Comparison of ENCODE assay signal across 18 cellular contexts in the genomic region with DNA sequence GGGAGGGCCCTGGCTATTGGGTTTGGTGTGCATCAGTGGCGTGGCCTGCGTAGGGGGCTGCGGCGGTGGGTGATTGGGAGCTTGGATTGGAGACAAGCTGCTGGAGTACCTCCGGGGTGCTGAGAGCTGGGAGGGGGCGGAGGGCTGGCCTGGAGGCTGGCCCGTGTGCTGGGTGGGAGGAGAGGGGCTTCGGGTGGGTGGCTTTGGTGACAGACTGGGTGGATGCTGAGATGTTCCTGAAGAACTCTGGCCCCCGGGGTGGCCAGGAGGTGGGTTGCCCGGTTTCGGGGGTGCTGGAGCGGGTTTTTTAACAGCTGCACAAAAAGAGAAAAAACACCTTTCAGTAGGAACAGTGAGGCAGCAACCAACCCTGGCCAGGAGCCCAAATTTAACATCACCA.
A peak's percentile ranks its signal among the peaks of the same experiment; 100 is the strongest.
DNase-seq lines count a peak whose midpoint lies in the region; ATAC-seq and TF ChIP-seq lines count a peak whose summit lies in the region.
"Had no signal": no experiment of that assay in that cellular context is flagged by ENCODE, and none has a peak within 500 bp of the region (broad histone marks: within the 10 kb centered on the region; RNA-seq: fewer than 3 reads in every experiment).

No MANE protein-coding gene starts in this region.

- no peaks in the 10 kb centered on the region for H3K4me1 Mint-ChIP-seq in activated CD4-positive, alpha-beta T cell treated with anti-CD3 and anti-CD28 coated beads, Interleukin-2, amount 10 ng/mL, durations not matched to agents 7 days and 5 days
- H3K4me1 Mint-ChIP-seq: B cell; CD14-positive monocyte; CD8-positive, alpha-beta memory T cell had no signal

- H3K27me3 ChIP-seq in neuronal stem cell (ENCODE audit: control insufficient read depth in 3 of 3, insufficient read depth in 3 of 3, low read depth in 1 of 3, low read length in 3 of 3) = no peaks in the 10 kb centered on the region
- H3K27me3 ChIP-seq: BLaER1 had no signal

- H2BK120ac ChIP-seq in neuronal stem cell (ENCODE audit: low read depth, low read length) = no peak overlapping the region

- no peak overlapping the region for H3K27ac ChIP-seq in neuronal stem cell (replicated peaks; ENCODE audit: low read length)
- H3K27ac ChIP-seq: BLaER1 had no signal

- peaks cover 34% of the 10 kb centered on the region for H3K36me3 Mint-ChIP-seq in activated CD4-positive, alpha-beta T cell treated with anti-CD3 and anti-CD28 coated beads, Interleukin-2, amount 10 ng/mL, durations not matched to agents 7 days and 5 days (ENCODE audit: low read depth)

- H3K9ac ChIP-seq in neuronal stem cell (ENCODE audit: low read depth, low read length, poor library complexity) = no peak overlapping the region
- H3K9ac ChIP-seq: BLaER1 had no signal

- TF ChIP-seq POLR2A in GM18526 (IDR thresholded peaks at IDR 0.05; ENCODE audit: extremely low read depth, insufficient read length) = peak; percentile 14

- no peaks in the 10 kb centered on the region for H3K27me3 Mint-ChIP-seq in activated CD4-positive, alpha-beta T cell treated with anti-CD3 and anti-CD28 coated beads, Interleukin-2, amount 10 ng/mL, durations not matched to agents 7 days and 5 days
- H3K27me3 Mint-ChIP-seq: B cell; CD4-positive, alpha-beta T cell; CD8-positive, alpha-beta memory T cell had no signal

- H3K4me3 ChIP-seq in neuronal stem cell (ENCODE audit: low read length in 2 of 2) = no peak overlapping the region
- H3K4me3 ChIP-seq: BLaER1, HAP-1 had no signal

- no peak for TF ChIP-seq CTCF in GM10266 (IDR thresholded peaks at IDR 0.05; ENCODE audit: control insufficient read depth, insufficient read depth, low read depth, missing control alignments)

- WGBS in neuronal stem cell (ENCODE audit: extremely low coverage in 2 of 2, insufficient read length in 2 of 2, insufficient replicate concordance in 1 of 2), 2 donors = no CpG with 5 or more reads among the region's 12 CpGs

- H3K79me1 ChIP-seq in neuronal stem cell (ENCODE audit: low read depth, low read length) = no peaks in the 10 kb centered on the region

- H3K27ac Mint-ChIP-seq in activated CD4-positive, alpha-beta T cell treated with anti-CD3 and anti-CD28 coated beads, Interleukin-2, amount 10 ng/mL, durations not matched to agents 7 days and 5 days = peak overlapping the region; percentile 62
- H3K27ac Mint-ChIP-seq: B cell; CD4-positive, alpha-beta T cell; HFFc6 had no signal

- H2BK12ac ChIP-seq in neuronal stem cell (ENCODE audit: low read length) = no peak overlapping the region

- no peaks in the 10 kb centered on the region for H3K9me3 Mint-ChIP-seq in activated CD4-positive, alpha-beta T cell treated with anti-CD3 and anti-CD28 coated beads, Interleukin-2, amount 10 ng/mL, durations not matched to agents 7 days and 5 days
- H3K9me3 Mint-ChIP-seq: CD14-positive monocyte; CD4-positive, alpha-beta T cell; CD8-positive, alpha-beta memory T cell; HFFc6 had no signal

- H3K4ac ChIP-seq in neuronal stem cell (ENCODE audit: low read length) = no peak overlapping the region

- no peak overlapping the region for H2BK5ac ChIP-seq in neuronal stem cell (ENCODE audit: low read length)

- H2BK15ac ChIP-seq in neuronal stem cell (ENCODE audit: low read length) = no peak overlapping the region

- no peaks in the 10 kb centered on the region for H3K4me1 ChIP-seq in neuronal stem cell (ENCODE audit: control insufficient read depth in 2 of 2, insufficient read depth in 1 of 2, low read depth in 1 of 2, low read length in 2 of 2)
- H3K4me1 ChIP-seq: BLaER1, HAP-1 had no signal

- no peak overlapping the region for H2AFZ ChIP-seq in neuronal stem cell (ENCODE audit: low read length)

- H3K23ac ChIP-seq in neuronal stem cell (ENCODE audit: low read depth, low read length, poor library complexity) = peak overlapping the region; percentile 11

- ATAC-seq in HG03354 (IDR thresholded peaks at IDR 0.05; ENCODE audit: poor library complexity, severe bottlenecking, unreplicated experiment) = no peak
- no peak for ATAC-seq in GM18868 (IDR thresholded peaks at IDR 0.05; ENCODE audit: unreplicated experiment)

- peaks cover 25 to 94% of the 10 kb centered on the region in 2 donors for H3K36me3 ChIP-seq in neuronal stem cell (replicated peaks in 1 of 2; ENCODE audit: control insufficient read depth in 2 of 2, insufficient read depth in 2 of 2, low read length in 2 of 2)

- no peak overlapping the region for H3K4me3 Mint-ChIP-seq in activated CD4-positive, alpha-beta T cell treated with anti-CD3 and anti-CD28 coated beads, Interleukin-2, amount 10 ng/mL, durations not matched to agents 7 days and 5 days
- H3K4me3 Mint-ChIP-seq: B cell; CD14-positive monocyte; CD4-positive, alpha-beta T cell; HFFc6 had no signal

- H3K4me2 ChIP-seq in neuronal stem cell (ENCODE audit: insufficient read depth, low read length, poor library complexity, severe bottlenecking) = no peak overlapping the region
- H3K4me2 ChIP-seq: BLaER1 had no signal

- DNase-seq in activated CD4-positive, alpha-beta T cell treated with anti-CD3 and anti-CD28 coated beads, Interleukin-2, amount 10 ng/mL, durations not matched to agents 7 days and 5 days = no peak
- DNase-seq in activated CD4-positive, alpha-beta T cell treated with anti-CD3 and anti-CD28 coated beads for 4 hours = no peak
- DNase-seq in neuronal stem cell (ENCODE audit: low spot score) (no peak), GM10266 (ENCODE audit: extremely low spot score) (no peak)
- DNase-seq: CD4-positive, alpha-beta T cell; CD8-positive, alpha-beta memory T cell; DMS53; DMS79 treated with DMSO at 0.1 percent for 48 hours; GF-D8; GOT3; HFFc6 had no signal

- no peak overlapping the region for H3K18ac ChIP-seq in neuronal stem cell (ENCODE audit: low read length)

- no peak overlapping the region for H4K8ac ChIP-seq in neuronal stem cell (ENCODE audit: low read depth, low read length)

- H4K91ac ChIP-seq in neuronal stem cell (ENCODE audit: low read depth, low read length, poor library complexity) = no peak overlapping the region

- H3K9me3 ChIP-seq in neuronal stem cell (replicated peaks in 1 of 2; ENCODE audit: control insufficient read depth in 2 of 2, insufficient read depth in 1 of 2, low read depth in 1 of 2, low read length in 2 of 2) = no peaks in the 10 kb centered on the region
- H3K9me3 ChIP-seq: BLaER1, HAP-1 had no signal

- POLR2A ChIA-PET in activated CD4-positive, alpha-beta T cell treated with anti-CD3 and anti-CD28 coated beads, Interleukin-2, amount 10 ng/mL, durations not matched to agents 7 days and 5 days (lab: Charles Lee) = no interaction called here

- CTCF ChIA-PET in activated CD4-positive, alpha-beta T cell treated with anti-CD3 and anti-CD28 coated beads, Interleukin-2, amount 10 ng/mL, durations not matched to agents 7 days and 5 days (lab: Charles Lee) = no interaction called here

- no peak overlapping the region for H2AK5ac ChIP-seq in neuronal stem cell (ENCODE audit: low read depth, low read length)

- no peak overlapping the region for H3K14ac ChIP-seq in neuronal stem cell (ENCODE audit: low read length)
